Comparison of ENCODE assay signal across 18 cellular contexts in genomic region chr7:101537205-101537604, GRCh38.
DNase-seq lines count a peak whose midpoint lies in the region; ATAC-seq and TF ChIP-seq lines count a peak whose summit lies in the region.
"Had no signal": no experiment of that assay in that cellular context is flagged by ENCODE, and none has a peak within 500 bp of the region (broad histone marks: within the 10 kb centered on the region; RNA-seq: fewer than 3 reads in every experiment).

No MANE protein-coding gene starts in this region.

- peak; percentile 50 for ATAC-seq in IMR-90 (ENCODE audit: low read depth)
- no peak for ATAC-seq in body of pancreas
- no peak for ATAC-seq in CD8-positive, alpha-beta T cell

- H3K27me3 Mint-ChIP-seq in CD8-positive, alpha-beta T cell (ENCODE audit: low read depth) = peaks cover 4% of the 10 kb centered on the region
- H3K27me3 Mint-ChIP-seq: activated CD4-positive, alpha-beta T cell treated with anti-CD3 and anti-CD28 coated beads, Interleukin-2, amount 10 ng/mL, durations not matched to agents 24 days and 14 days had no signal

- peaks cover 5% of the 10 kb centered on the region for H3K9me3 ChIP-seq in IMR-90 (ENCODE audit: control insufficient read depth, insufficient read depth, low read length)
- no peaks in the 10 kb centered on the region for H3K9me3 ChIP-seq in liver (ENCODE audit: control insufficient read depth in 4 of 4, low read length in 3 of 4)
- no peaks in the 10 kb centered on the region for H3K9me3 ChIP-seq in body of pancreas
- H3K9me3 ChIP-seq in CD8-positive, alpha-beta T cell (ENCODE audit: low read length) = no peaks in the 10 kb centered on the region

- H4K5ac ChIP-seq in IMR-90 (ENCODE audit: low read depth, low read length) = no peak overlapping the region

- no peaks in the 10 kb centered on the region for H3K9me1 ChIP-seq in IMR-90 (ENCODE audit: insufficient read depth, low read length)

- TF ChIP-seq POLR2A in IMR-90 (IDR thresholded peaks at IDR 0.05; ENCODE audit: low read depth, low read length) = no peak
- no peak for TF ChIP-seq POLR2A in body of pancreas (IDR thresholded peaks at IDR 0.05)

- H3K9ac ChIP-seq in IMR-90 (ENCODE audit: low read depth, low read length) (no peak overlapping the region), liver (ENCODE audit: low read depth in 1 of 2, low read length in 2 of 2) (peak overlapping the region in 1 of 2 donors; percentile 13)

- no peak overlapping the region for H3K27ac Mint-ChIP-seq in CD8-positive, alpha-beta T cell
- H3K27ac Mint-ChIP-seq: activated CD4-positive, alpha-beta T cell treated with anti-CD3 and anti-CD28 coated beads, Interleukin-2, amount 10 ng/mL, durations not matched to agents 24 days and 14 days; dendritic cell treated with granulocyte-macrophage colony-stimulating factor and Interleukin-4, amounts not matched to agents 40 ng/mL and 50 ng/mL, for 4 days had no signal

- H4K91ac ChIP-seq in IMR-90 (ENCODE audit: insufficient read depth, low read depth, low read length) = no peak overlapping the region

- H2BK120ac ChIP-seq in IMR-90 (ENCODE audit: low read depth, low read length) = peak overlapping the region; percentile 15; the same call in 1 of the 2 replicates

- H2BK20ac ChIP-seq in IMR-90 (ENCODE audit: low read depth, low read length) = no peak overlapping the region

- no peak overlapping the region for H3K14ac ChIP-seq in IMR-90 (replicated peaks; ENCODE audit: low read depth, low read length)

- no peaks in the 10 kb centered on the region for H3K36me3 Mint-ChIP-seq in CD8-positive, alpha-beta T cell

- TF ChIP-seq RAD21 in IMR-90 (IDR thresholded peaks at IDR 0.05; ENCODE audit: low read length) (no peak), liver (IDR thresholded peaks at IDR 0.05) (peak in 1 of 2 donors; percentile 21)

- dilution Hi-C loops in IMR-90 (cut with HindIII; ENCODE audit: low sequenced_read_pairs, unreplicated experiment) = no loop called here

- BruUV-seq in IMR-90 (replicated peaks; lab: Mats Ljungman, UMichigan) = no TSS peak

- H3K4me2 ChIP-seq in IMR-90 (ENCODE audit: low read depth, low read length) = no peak overlapping the region

- H3K4me3 ChIP-seq in IMR-90 (ENCODE audit: insufficient read depth, low read depth, low read length) = no peak overlapping the region
- H3K4me3 ChIP-seq in liver (ENCODE audit: low read depth in 1 of 3, low read length in 3 of 3) = no peak overlapping the region
- H3K4me3 ChIP-seq in body of pancreas = no peak overlapping the region
- H3K4me3 ChIP-seq in CD8-positive, alpha-beta T cell (ENCODE audit: low read depth, low read length) = no peak overlapping the region

- H2BK5ac ChIP-seq in IMR-90 (ENCODE audit: low read depth, low read length, poor library complexity, severe bottlenecking) = no peak overlapping the region

- no peak overlapping the region for H4K8ac ChIP-seq in IMR-90 (ENCODE audit: low read depth in 2 of 2, low read length in 2 of 2)

- H2BK15ac ChIP-seq in IMR-90 (ENCODE audit: low read depth, low read length) = no peak overlapping the region

- no peak overlapping the region for H3K56ac ChIP-seq in IMR-90 (ENCODE audit: extremely low read depth, insufficient read depth, low read length)

- H3K27me3 ChIP-seq in IMR-90 (ENCODE audit: control insufficient read depth, insufficient read depth, low read length) (peaks cover 4% of the 10 kb centered on the region; the same call in 1 of the 2 replicates), liver (ENCODE audit: control insufficient read depth in 4 of 4, insufficient read depth in 4 of 4, low read length in 3 of 4) (no peaks in the 10 kb centered on the region), body of pancreas (no peaks in the 10 kb centered on the region)
- no peaks in the 10 kb centered on the region for H3K27me3 ChIP-seq in CD8-positive, alpha-beta T cell (ENCODE audit: insufficient read depth, low read length)

- H2AK5ac ChIP-seq in IMR-90 (ENCODE audit: low read depth, low read length) = no peak overlapping the region

- H2AK9ac ChIP-seq in IMR-90 (replicated peaks; ENCODE audit: low read depth, low read length, poor library complexity) = no peak overlapping the region

- intact Hi-C loops in IMR-90 (cut with micrococcal nuclease) (loop anchor here (5.0 kb wide), 1 partner anchor 175 kb away; the partner anchor contains the start of gene COL26A1), body of pancreas (cut with DNase I) (no loop called here)
- intact Hi-C loops in CD8-positive, alpha-beta T cell (cut with DNase I, micrococcal nuclease) = no loop called here

- no peak for TF ChIP-seq CTCF in IMR-90 (conservative IDR thresholded peaks at IDR 0.05; ENCODE audit: low read depth, low read length)
- no peak for TF ChIP-seq CTCF in liver (IDR thresholded peaks at IDR 0.05; ENCODE audit: low read depth, low read length, missing input control)
- no peak for TF ChIP-seq CTCF in body of pancreas (IDR thresholded peaks at IDR 0.05)
- no peak for TF ChIP-seq CTCF in CD8-positive, alpha-beta T cell (IDR thresholded peaks at IDR 0.05)

- H3K79me1 ChIP-seq in IMR-90 (ENCODE audit: low read depth in 1 of 2, low read length in 2 of 2) = no peaks in the 10 kb centered on the region

- H2AFZ ChIP-seq in IMR-90 (replicated peaks; ENCODE audit: low read length, poor library complexity) = peak overlapping the region; percentile 41

- POLR2A ChIA-PET in IMR-90 (lab: Charles Lee; ENCODE audit: unreplicated experiment) = no interaction called here
- POLR2A ChIA-PET in CD8-positive, alpha-beta T cell (lab: Charles Lee) = no interaction called here

- in situ Hi-C loops in IMR-90 (cut with MboI; ENCODE audit: low sequenced_read_pairs) = no loop called here

- H3K9me3 Mint-ChIP-seq in CD8-positive, alpha-beta T cell = no peaks in the 10 kb centered on the region
- H3K9me3 Mint-ChIP-seq: activated CD4-positive, alpha-beta T cell treated with anti-CD3 and anti-CD28 coated beads, Interleukin-2, amount 10 ng/mL, durations not matched to agents 24 days and 14 days; dendritic cell treated with granulocyte-macrophage colony-stimulating factor and Interleukin-4, amounts not matched to agents 40 ng/mL and 50 ng/mL, for 4 days; H9 had no signal

- 6% methylated on average over 5 of the region's 8 CpGs; no CpG with 5 or more reads in 1 of the 2 experiments for WGBS in IMR-90 (ENCODE audit: extremely low coverage in 2 of 2, insufficient read length in 1 of 2), 2 experiments
- WGBS in liver = 26% methylated on average over 8 of the region's 8 CpGs
- 20 to 62% methylated on average over 5 to 8 of the region's 8 CpGs for WGBS in body of pancreas, 2 donors

- H3K4me1 ChIP-seq in IMR-90 (ENCODE audit: control insufficient read depth, insufficient read depth, low read length) (peaks cover 12% of the 10 kb centered on the region; the same call in 1 of the 2 replicates), liver (ENCODE audit: control insufficient read depth in 4 of 4, insufficient read depth in 4 of 4, low read length in 3 of 4) (peaks cover 17 to 41% (median 29%) of the 10 kb centered on the region in 4 donors), body of pancreas (no peaks in the 10 kb centered on the region)
- H3K4me1 ChIP-seq in CD8-positive, alpha-beta T cell (ENCODE audit: insufficient read depth, low read length) = no peaks in the 10 kb centered on the region

- DNase-seq in AG20443 (ENCODE audit: low spot score) (peak; percentile 80), IMR-90 (peak; percentile 31), amniotic epithelial cell (ENCODE audit: low read depth) (peak; percentile 40), body of pancreas (no peak), NCI-H748 treated with DMSO at 0.1 percent for 48 hours (lab: John Stamatoyannopoulos, UW) (no peak)
- no peak for DNase-seq in stimulated activated CD8-positive, alpha-beta memory T cell treated with anti-CD3 and anti-CD28 coated beads, Interleukin-4, amount 100 ng/mL, for 48 hours
- no peak for DNase-seq in CD8-positive, alpha-beta T cell
- DNase-seq: activated CD4-positive, alpha-beta T cell treated with anti-CD3 and anti-CD28 coated beads, Interleukin-2, amount 10 ng/mL, durations not matched to agents 24 days and 14 days; activated CD8-positive, alpha-beta memory T cell treated with anti-CD3 and anti-CD28 coated beads, Interleukin-2, amount 50 U/mL, for 48 hours; activated naive CD4-positive, alpha-beta T cell; COR-L47; H9; NCI-H1092; NK-92 treated with Interleukin-12 subunit alpha and Interleukin-12 subunit beta, amount 100 ng/mL, for 24 hours; T1000 had no signal

- H3K23ac ChIP-seq in IMR-90 (ENCODE audit: low read depth, low read length) = no peak overlapping the region

- H3K4me1 Mint-ChIP-seq in CD8-positive, alpha-beta T cell (ENCODE audit: low read depth) = peaks cover 2% of the 10 kb centered on the region
- H3K4me1 Mint-ChIP-seq: activated CD4-positive, alpha-beta T cell treated with anti-CD3 and anti-CD28 coated beads, Interleukin-2, amount 10 ng/mL, durations not matched to agents 24 days and 14 days had no signal

- H3K4ac ChIP-seq in IMR-90 (ENCODE audit: low read depth, low read length) = no peak overlapping the region

- CTCF ChIA-PET in IMR-90 (lab: Yijun Ruan, JAX) = no interaction called here
- CTCF ChIA-PET in CD8-positive, alpha-beta T cell (lab: Charles Lee) = interaction anchor here (1.4 to 1.5 kb wide), 2 partner anchors 182 to 735 kb away, joined by 6 read pairs; no protein-coding TSS in a partner anchor

- H4K20me1 ChIP-seq in IMR-90 (ENCODE audit: insufficient read depth, low read length) = no peaks in the 10 kb centered on the region

- no peak overlapping the region for H3K18ac ChIP-seq in IMR-90 (ENCODE audit: low read depth, low read length)

- H3K4me3 Mint-ChIP-seq in CD8-positive, alpha-beta T cell = no peak overlapping the region
- H3K4me3 Mint-ChIP-seq: activated CD4-positive, alpha-beta T cell treated with anti-CD3 and anti-CD28 coated beads, Interleukin-2, amount 10 ng/mL, durations not matched to agents 24 days and 14 days; dendritic cell treated with granulocyte-macrophage colony-stimulating factor and Interleukin-4, amounts not matched to agents 40 ng/mL and 50 ng/mL, for 4 days; H9 had no signal

- H3K36me3 ChIP-seq in IMR-90 (ENCODE audit: control insufficient read depth, insufficient read depth, low read length) = no peaks in the 10 kb centered on the region
- H3K36me3 ChIP-seq in liver (ENCODE audit: control insufficient read depth in 4 of 4, insufficient read depth in 3 of 4, low read depth in 1 of 4, low read length in 3 of 4) = no peaks in the 10 kb centered on the region
- H3K36me3 ChIP-seq in body of pancreas (replicated peaks in 1 of 2; ENCODE audit: insufficient read depth in 1 of 2, low read depth in 2 of 2) = no peaks in the 10 kb centered on the region
- H3K36me3 ChIP-seq in CD8-positive, alpha-beta T cell (ENCODE audit: insufficient read depth, low read length) = no peaks in the 10 kb centered on the region

- H3K27ac ChIP-seq in IMR-90 (ENCODE audit: insufficient read depth, low read length) (no peak overlapping the region), liver (ENCODE audit: low read depth in 1 of 2, low read length in 2 of 2) (peak overlapping the region; percentile 81 to 89), body of pancreas (no peak overlapping the region)
- H3K27ac ChIP-seq in CD8-positive, alpha-beta T cell (ENCODE audit: low read depth, low read length) = no peak overlapping the region
- H3K27ac ChIP-seq: epithelial cell of prostate had no signal

TF ChIP-seq in IMR-90, 13 proteins besides CTCF, POLR2A, EP300 and RAD21 (continues in another document):
- no peak for TF ChIP-seq FOS (IDR thresholded peaks at IDR 0.05; ENCODE audit: low read depth, low read length)

TF ChIP-seq in liver, 16 proteins besides CTCF, POLR2A, EP300 and RAD21 (continues in another document):
- peak; percentile 93 to 96 for TF ChIP-seq JUND (IDR thresholded peaks at IDR 0.05)
- peak; percentile 75 for TF ChIP-seq HNF4G (IDR thresholded peaks at IDR 0.05)

Comparison
In these comparisons a context has a peak if more than half of its experiments do, and no peak if none do; other contexts are left out.
1. DNase-seq: peak in AG20443 (single experiment), IMR-90 (single experiment) and amniotic epithelial cell (single experiment); none in body of pancreas (0 of 4), stimulated activated CD8-positive, alpha-beta memory T cell treated with anti-CD3 and anti-CD28 coated beads, Interleukin-4, amount 100 ng/mL, for 48 hours (single experiment), NCI-H748 treated with DMSO at 0.1 percent for 48 hours (single experiment) and CD8-positive, alpha-beta T cell (0 of 7).
2. H3K27ac ChIP-seq: peak in liver (2 of 2); none in IMR-90 (single experiment), body of pancreas (0 of 4) and CD8-positive, alpha-beta T cell (single experiment).